2 cellular contexts compared by ENCODE assay signal in the genomic region with DNA sequence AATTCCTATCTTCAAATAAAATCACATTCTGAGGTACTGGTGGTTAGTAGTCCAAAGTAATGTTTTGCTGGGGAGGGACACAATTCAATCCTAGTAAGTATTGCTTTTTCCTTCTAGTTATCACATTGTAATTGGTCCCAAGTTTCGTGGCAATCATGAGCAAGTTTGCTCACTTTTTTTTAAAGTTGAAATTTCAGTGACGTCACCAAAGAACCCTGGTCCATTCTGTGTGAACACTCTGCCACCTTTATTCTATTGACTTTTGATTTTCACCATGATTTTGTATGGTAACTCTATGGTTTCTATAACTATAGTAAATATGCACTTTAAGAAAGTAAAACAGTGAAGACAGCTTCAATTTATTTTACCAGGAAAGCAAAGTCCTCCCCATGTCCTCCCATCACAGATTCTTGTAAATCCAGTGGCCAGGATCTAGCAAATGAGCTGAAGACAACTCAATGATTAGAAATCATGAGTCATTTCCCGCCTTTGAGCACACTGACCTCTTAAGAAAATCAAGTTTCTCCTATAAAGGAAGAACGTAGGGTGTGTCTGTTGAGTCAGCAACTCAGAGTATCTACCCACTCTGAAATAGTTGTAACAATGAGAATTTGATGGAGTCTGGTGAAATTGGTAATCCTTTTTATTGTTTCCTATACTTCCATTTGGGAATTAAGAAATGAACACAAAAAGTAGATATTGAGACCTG.
TF ChIP-seq lines count a peak whose summit lies in the region.

No MANE protein-coding gene starts in this region.

TF ChIP-seq in HepG2, 621 proteins besides CTCF, POLR2A, EP300 and RAD21:
- TF ChIP-seq, protein P1, sequence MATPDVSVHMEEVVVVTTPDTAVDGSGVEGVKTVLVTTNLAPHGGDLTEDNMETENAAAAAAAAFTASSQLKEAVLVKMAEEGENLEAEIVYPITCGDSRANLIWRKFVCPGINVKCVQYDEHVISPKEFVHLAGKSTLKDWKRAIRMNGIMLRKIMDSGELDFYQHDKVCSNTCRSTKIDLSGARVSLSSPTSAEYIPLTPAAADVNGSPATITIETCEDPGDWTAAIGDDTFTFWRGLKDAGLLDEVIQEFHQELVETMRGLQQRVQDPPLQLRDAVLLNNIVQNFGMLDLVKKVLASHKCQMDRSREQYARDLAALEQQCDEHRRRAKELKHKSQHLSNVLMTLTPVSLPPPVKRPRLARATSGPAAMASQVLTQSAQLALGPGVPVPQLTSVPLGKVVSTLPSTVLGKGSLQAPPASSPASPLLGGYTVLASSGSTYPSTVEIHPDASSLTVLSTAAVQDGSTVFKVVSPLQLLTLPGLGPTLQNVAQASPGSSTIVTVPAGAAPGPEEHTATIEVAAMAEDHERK (CRISPR knock-in tag; IDR thresholded peaks at IDR 0.05; ENCODE audit: low read depth), result no peak
- TF ChIP-seq ATRX (CRISPR knock-in tag; IDR thresholded peaks at IDR 0.05; ENCODE audit: borderline replicate concordance) (no peak), CREB1 (IDR thresholded peaks at IDR 0.05) (peak; percentile 96), CREB1 (CRISPR knock-in tag; IDR thresholded peaks at IDR 0.05) (no peak), ZNF33B (CRISPR knock-in tag; IDR thresholded peaks at IDR 0.05) (no peak), BCL3 (CRISPR knock-in tag; IDR thresholded peaks at IDR 0.05) (no peak), RNF219 (CRISPR knock-in tag; IDR thresholded peaks at IDR 0.05) (no peak), POLR2G (IDR thresholded peaks at IDR 0.05; ENCODE audit: low read depth, low read length) (no peak), ZNF569 (CRISPR knock-in tag; IDR thresholded peaks at IDR 0.05; ENCODE audit: borderline replicate concordance) (no peak), ZC3H4 (CRISPR knock-in tag; IDR thresholded peaks at IDR 0.05; ENCODE audit: borderline replicate concordance) (no peak), ZNF580 (CRISPR knock-in tag; IDR thresholded peaks at IDR 0.05; ENCODE audit: borderline replicate concordance, low read depth) (no peak), ATF7 (IDR thresholded peaks at IDR 0.05) (peak; percentile 89), ATF7 (CRISPR knock-in tag; IDR thresholded peaks at IDR 0.05) (no peak)
- TF ChIP-seq, protein P2, sequence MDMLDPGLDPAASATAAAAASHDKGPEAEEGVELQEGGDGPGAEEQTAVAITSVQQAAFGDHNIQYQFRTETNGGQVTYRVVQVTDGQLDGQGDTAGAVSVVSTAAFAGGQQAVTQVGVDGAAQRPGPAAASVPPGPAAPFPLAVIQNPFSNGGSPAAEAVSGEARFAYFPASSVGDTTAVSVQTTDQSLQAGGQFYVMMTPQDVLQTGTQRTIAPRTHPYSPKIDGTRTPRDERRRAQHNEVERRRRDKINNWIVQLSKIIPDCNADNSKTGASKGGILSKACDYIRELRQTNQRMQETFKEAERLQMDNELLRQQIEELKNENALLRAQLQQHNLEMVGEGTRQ (IDR thresholded peaks at IDR 0.05; ENCODE audit: low read depth, low read length), result no peak
- TF ChIP-seq, protein P2 (CRISPR knock-in tag; IDR thresholded peaks at IDR 0.05; ENCODE audit: borderline replicate concordance), result no peak
- TF ChIP-seq, protein P3, sequence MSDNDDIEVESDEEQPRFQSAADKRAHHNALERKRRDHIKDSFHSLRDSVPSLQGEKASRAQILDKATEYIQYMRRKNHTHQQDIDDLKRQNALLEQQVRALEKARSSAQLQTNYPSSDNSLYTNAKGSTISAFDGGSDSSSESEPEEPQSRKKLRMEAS (IDR thresholded peaks at IDR 0.05), result no peak
- TF ChIP-seq, protein P4, sequence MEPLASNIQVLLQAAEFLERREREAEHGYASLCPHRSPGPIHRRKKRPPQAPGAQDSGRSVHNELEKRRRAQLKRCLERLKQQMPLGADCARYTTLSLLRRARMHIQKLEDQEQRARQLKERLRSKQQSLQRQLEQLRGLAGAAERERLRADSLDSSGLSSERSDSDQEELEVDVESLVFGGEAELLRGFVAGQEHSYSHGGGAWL (CRISPR knock-in tag; IDR thresholded peaks at IDR 0.05), result no peak

TF ChIP-seq in SK-N-SH, 30 proteins besides CTCF, POLR2A, EP300 and RAD21:
- TF ChIP-seq, protein P2 (IDR thresholded peaks at IDR 0.05; ENCODE audit: borderline replicate concordance, low read depth, low read length), result no peak
- TF ChIP-seq JUND (IDR thresholded peaks at IDR 0.05) (peak; percentile 45; the same call in 1 of the 2 replicates), YY1 (IDR thresholded peaks at IDR 0.05; ENCODE audit: low read depth) (no peak), RCOR1 (IDR thresholded peaks at IDR 0.05; ENCODE audit: low read length) (no peak), EZH2phosphoT487 (IDR thresholded peaks at IDR 0.05; ENCODE audit: borderline replicate concordance, low read depth) (no peak), ELF1 (IDR thresholded peaks at IDR 0.05) (no peak), GATA2 (CRISPR knock-in tag; IDR thresholded peaks at IDR 0.05) (no peak), NFIC (IDR thresholded peaks at IDR 0.05; ENCODE audit: borderline replicate concordance) (no peak), TEAD4 (IDR thresholded peaks at IDR 0.05; ENCODE audit: borderline replicate concordance, insufficient read depth) (no peak), SMC3 (IDR thresholded peaks at IDR 0.05; ENCODE audit: low read depth, low read length) (no peak), FOXM1 (IDR thresholded peaks at IDR 0.05; ENCODE audit: low read depth) (no peak), FOSL2 (IDR thresholded peaks at IDR 0.05; ENCODE audit: borderline replicate concordance, low read depth) (peak; percentile 75; the same call in 1 of the 2 replicates)
- TF ChIP-seq, protein P3 (IDR thresholded peaks at IDR 0.05; ENCODE audit: low read depth), result 0 out of 2 replicates have a peak, but pooled peaks have one; percentile 31
